ENCODE assay signal across 27 cellular contexts in the genomic region with DNA sequence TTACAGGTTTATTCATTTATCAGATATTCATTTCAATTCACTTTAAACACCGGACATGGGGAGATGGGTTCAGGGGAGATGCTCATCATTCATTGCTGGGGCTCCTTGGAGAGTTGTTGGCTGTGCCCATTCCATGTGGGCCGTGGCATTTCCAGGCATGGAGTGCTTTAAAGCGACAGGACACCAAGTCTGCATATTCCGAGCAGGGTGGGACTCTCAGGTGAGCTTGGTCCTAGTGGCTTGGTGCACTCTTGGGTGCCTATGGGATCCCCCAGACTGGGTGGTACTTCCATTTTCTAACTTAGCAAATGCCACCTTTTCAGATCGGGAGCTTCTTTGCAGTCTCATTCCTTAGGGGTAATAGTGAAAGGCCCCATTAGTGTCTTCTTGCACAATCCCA.
"Had no signal": no experiment of that assay in that cellular context is flagged by ENCODE, and none has a peak within 500 bp of the region (broad histone marks: within the 10 kb centered on the region; RNA-seq: fewer than 3 reads in every experiment).

No MANE protein-coding gene starts in this region.

- H3K27me3 Mint-ChIP-seq: stimulated activated naive B cell treated with anti-CD40 and anti-IgM and Interleukin-4, amounts not matched to agents 10 μg/mL and 1 μg/mL and 100 μg/mL, for 72 hours; stimulated activated naive CD8-positive, alpha-beta T cell treated with anti-CD3 and anti-CD28 coated beads, Interleukin-15, Interleukin-2, amounts not matched to agents 100 ng/mL and 50 ng/mL, for 24 hours had no signal

- DNase-seq: naive thymus-derived CD8-positive, alpha-beta T cell; nephron progenitor cell; occipital lobe; pancreas; retina; right cardiac atrium; right lobe of liver; sigmoid colon; small intestine; stimulated activated CD4-positive, alpha-beta T cell treated with anti-CD3 and anti-CD28 coated beads, Interleukin-15, amount 100 ng/mL, for 24 hours; stimulated activated CD4-positive, alpha-beta T cell treated with anti-CD3 and anti-CD28 coated beads, Interleukin-2, amount 100 ng/mL, for 24 hours; stimulated activated CD4-positive, alpha-beta T cell treated with anti-CD3 and anti-CD28 coated beads, Interleukin-2, amount 100 ng/mL, for 48 hours; stimulated activated CD4-positive, alpha-beta T cell treated with anti-CD3 and anti-CD28 coated beads, Interleukin-4, amount 100 ng/mL, for 24 hours; stimulated activated naive B cell treated with anti-CD40 and anti-IgM and Interleukin-4, amounts not matched to agents 10 μg/mL and 1 μg/mL and 100 μg/mL, for 72 hours; stimulated activated naive CD4-positive, alpha-beta T cell treated with Interleukin-2 at 50 U/mL for 16 hours; stomach; thyroid gland; trophoblast cell had no signal

- H3K9me3 ChIP-seq: pancreas, prostate gland, right lobe of liver, sigmoid colon, stomach, thoracic aorta, thyroid gland, tibial nerve, upper lobe of left lung, vagina had no signal

- ATAC-seq: naive thymus-derived CD8-positive, alpha-beta T cell; natural killer cell treated with Interleukin-12 subunit alpha and Interleukin-12 subunit beta and Interleukin-15 and Interleukin-18, amount 100 ng/mL, for 72 hours; pancreas; right cardiac atrium; right lobe of liver; stimulated activated effector memory CD8-positive, alpha-beta T cell treated with anti-CD3 and anti-CD28 coated beads, Interleukin-12 subunit alpha, Interleukin-12 subunit beta, amount 100 ng/mL, for 72 hours; stimulated activated naive B cell treated with anti-CD40 and anti-IgM and Interleukin-4, amounts not matched to agents 10 μg/mL and 1 μg/mL and 100 μg/mL, for 72 hours had no signal

- H3K4me1 Mint-ChIP-seq: naive thymus-derived CD8-positive, alpha-beta T cell; stimulated activated effector memory CD8-positive, alpha-beta T cell treated with anti-CD3 and anti-CD28 coated beads, Interleukin-12 subunit alpha, Interleukin-12 subunit beta, amount 100 ng/mL, for 72 hours; stimulated activated naive B cell treated with anti-CD40 and anti-IgM and Interleukin-4, amounts not matched to agents 10 μg/mL and 1 μg/mL and 100 μg/mL, for 72 hours had no signal

- H3K36me3 ChIP-seq: pancreas, prostate gland, right lobe of liver, sigmoid colon, stomach, thoracic aorta, thyroid gland, tibial nerve, upper lobe of left lung, vagina had no signal

- H3K27me3 ChIP-seq: pancreas, right lobe of liver, sigmoid colon, thyroid gland, tibial nerve, upper lobe of left lung, vagina had no signal

- H3K27ac ChIP-seq: pancreas, prostate gland, right lobe of liver, sigmoid colon, stomach, thoracic aorta, thyroid gland, tibial nerve, upper lobe of left lung, vagina had no signal

- H3K4me3 ChIP-seq: pancreas, prostate gland, right lobe of liver, sigmoid colon, stomach, thoracic aorta, thyroid gland, tibial nerve, upper lobe of left lung, vagina had no signal

- H3K27ac Mint-ChIP-seq: natural killer cell treated with Interleukin-12 subunit alpha and Interleukin-12 subunit beta and Interleukin-15 and Interleukin-18, amount 100 ng/mL, for 72 hours; nephron progenitor cell; stimulated activated effector memory CD8-positive, alpha-beta T cell treated with anti-CD3 and anti-CD28 coated beads, Interleukin-12 subunit alpha, Interleukin-12 subunit beta, amount 100 ng/mL, for 72 hours; stimulated activated naive B cell treated with anti-CD40 and anti-IgM and Interleukin-4, amounts not matched to agents 10 μg/mL and 1 μg/mL and 100 μg/mL, for 72 hours; stimulated activated naive CD8-positive, alpha-beta T cell treated with anti-CD3 and anti-CD28 coated beads, Interleukin-15, Interleukin-2, amounts not matched to agents 100 ng/mL and 50 ng/mL, for 24 hours had no signal

- H3K4me3 Mint-ChIP-seq: naive thymus-derived CD8-positive, alpha-beta T cell; natural killer cell treated with Interleukin-12 subunit alpha and Interleukin-12 subunit beta and Interleukin-15 and Interleukin-18, amount 100 ng/mL, for 72 hours; nephron progenitor cell; neural crest cell; stimulated activated effector memory CD8-positive, alpha-beta T cell treated with anti-CD3 and anti-CD28 coated beads, Interleukin-12 subunit alpha, Interleukin-12 subunit beta, amount 100 ng/mL, for 72 hours; stimulated activated naive B cell treated with anti-CD40 and anti-IgM and Interleukin-4, amounts not matched to agents 10 μg/mL and 1 μg/mL and 100 μg/mL, for 72 hours; stimulated activated naive CD8-positive, alpha-beta T cell treated with anti-CD3 and anti-CD28 coated beads, Interleukin-15, Interleukin-2, amounts not matched to agents 100 ng/mL and 50 ng/mL, for 24 hours had no signal

- H3K9me3 Mint-ChIP-seq: neural crest cell had no signal

- H3K4me1 ChIP-seq: pancreas, prostate gland, right lobe of liver, sigmoid colon, stomach, thyroid gland, tibial nerve, upper lobe of left lung, vagina had no signal

- H3K36me3 Mint-ChIP-seq: naive thymus-derived CD8-positive, alpha-beta T cell; natural killer cell treated with Interleukin-12 subunit alpha and Interleukin-12 subunit beta and Interleukin-15 and Interleukin-18, amount 100 ng/mL, for 72 hours; stimulated activated effector memory CD8-positive, alpha-beta T cell treated with anti-CD3 and anti-CD28 coated beads, Interleukin-12 subunit alpha, Interleukin-12 subunit beta, amount 100 ng/mL, for 72 hours; stimulated activated naive B cell treated with anti-CD40 and anti-IgM and Interleukin-4, amounts not matched to agents 10 μg/mL and 1 μg/mL and 100 μg/mL, for 72 hours had no signal
